In genomic region chr11:124174001-124174400, GRCh38 we compare ENCODE assay signal across 8 cellular contexts. TPM values are rescaled to one million over a fixed set of nuclear protein-coding genes. Genes with fewer than 3 reads are reported as not detected.
DNase-seq lines count a peak whose midpoint lies in the region; ATAC-seq and TF ChIP-seq lines count a peak whose summit lies in the region.

No MANE protein-coding gene starts in this region.

- no peak overlapping the region for H3K4me3 ChIP-seq in lower leg skin (ENCODE audit: low read depth, poor library complexity, severe bottlenecking)

- H3K9me3 Mint-ChIP-seq in HFFc6 (peaks cover 14% of the 10 kb centered on the region), glutamatergic neuron (ENCODE audit: unreplicated experiment) (peaks cover 2% of the 10 kb centered on the region)
- no peaks in the 10 kb centered on the region for H3K9me3 Mint-ChIP-seq in activated T-helper 2 cell treated with anti-CD3 and anti-CD28 coated beads, Interferon-gamma antibody, Interleukin-2, Interleukin-4, amounts not matched to agents 10 μg/mL and 5 μg/mL and 100 μg/mL, durations not matched to agents 14 hours and 24 hours and 36 hours
- no peaks in the 10 kb centered on the region for H3K9me3 Mint-ChIP-seq in activated CD4-positive, alpha-beta T cell treated with anti-CD3 and anti-CD28 coated beads, Interleukin-2, amount 10 ng/mL, durations not matched to agents 7 days and 5 days

- H3K4me1 Mint-ChIP-seq in HFFc6 (ENCODE audit: low read depth) (no peaks in the 10 kb centered on the region), glutamatergic neuron (ENCODE audit: low read depth, unreplicated experiment) (peaks cover 21% of the 10 kb centered on the region)
- no peaks in the 10 kb centered on the region for H3K4me1 Mint-ChIP-seq in activated T-helper 2 cell treated with anti-CD3 and anti-CD28 coated beads, Interferon-gamma antibody, Interleukin-2, Interleukin-4, amounts not matched to agents 10 μg/mL and 5 μg/mL and 100 μg/mL, durations not matched to agents 14 hours and 24 hours and 36 hours (ENCODE audit: low read depth)
- H3K4me1 Mint-ChIP-seq in activated CD4-positive, alpha-beta T cell treated with anti-CD3 and anti-CD28 coated beads, Interleukin-2, amount 10 ng/mL, durations not matched to agents 7 days and 5 days, result no peaks in the 10 kb centered on the region

- H3K36me3 Mint-ChIP-seq in HFFc6 (ENCODE audit: low read depth) (no peaks in the 10 kb centered on the region; the same call in 1 of the 2 replicates), glutamatergic neuron (ENCODE audit: unreplicated experiment) (peaks cover 4% of the 10 kb centered on the region)
- no peaks in the 10 kb centered on the region for H3K36me3 Mint-ChIP-seq in activated T-helper 2 cell treated with anti-CD3 and anti-CD28 coated beads, Interferon-gamma antibody, Interleukin-2, Interleukin-4, amounts not matched to agents 10 μg/mL and 5 μg/mL and 100 μg/mL, durations not matched to agents 14 hours and 24 hours and 36 hours (ENCODE audit: low read depth)
- no peaks in the 10 kb centered on the region for H3K36me3 Mint-ChIP-seq in activated CD4-positive, alpha-beta T cell treated with anti-CD3 and anti-CD28 coated beads, Interleukin-2, amount 10 ng/mL, durations not matched to agents 7 days and 5 days (ENCODE audit: low read depth)

- POLR2A ChIA-PET in activated CD4-positive, alpha-beta T cell treated with anti-CD3 and anti-CD28 coated beads, Interleukin-2, amount 10 ng/mL, durations not matched to agents 7 days and 5 days (lab: Charles Lee), result no interaction called here

- no peak for ATAC-seq in HG02623 (IDR thresholded peaks at IDR 0.05; ENCODE audit: unreplicated experiment)

- TF ChIP-seq CTCF in HFFc6 (IDR thresholded peaks at IDR 0.05) (no peak), glutamatergic neuron (IDR thresholded peaks at IDR 0.05; ENCODE audit: partially characterized antibody, unreplicated experiment) (no peak), lower leg skin (IDR thresholded peaks at IDR 0.05) (no peak)

- H3K27me3 Mint-ChIP-seq in HFFc6 (ENCODE audit: insufficient read depth) (no peaks in the 10 kb centered on the region), glutamatergic neuron (ENCODE audit: unreplicated experiment) (peaks cover 2% of the 10 kb centered on the region)
- H3K27me3 Mint-ChIP-seq in activated T-helper 2 cell treated with anti-CD3 and anti-CD28 coated beads, Interferon-gamma antibody, Interleukin-2, Interleukin-4, amounts not matched to agents 10 μg/mL and 5 μg/mL and 100 μg/mL, durations not matched to agents 14 hours and 24 hours and 36 hours (ENCODE audit: low read depth), result peaks cover 2% of the 10 kb centered on the region
- peaks cover 2% of the 10 kb centered on the region for H3K27me3 Mint-ChIP-seq in activated CD4-positive, alpha-beta T cell treated with anti-CD3 and anti-CD28 coated beads, Interleukin-2, amount 10 ng/mL, durations not matched to agents 7 days and 5 days

- H3K4me3 Mint-ChIP-seq in HFFc6 (no peak overlapping the region), glutamatergic neuron (ENCODE audit: unreplicated experiment) (peak overlapping the region; percentile 28)
- H3K4me3 Mint-ChIP-seq in activated T-helper 2 cell treated with anti-CD3 and anti-CD28 coated beads, Interferon-gamma antibody, Interleukin-2, Interleukin-4, amounts not matched to agents 10 μg/mL and 5 μg/mL and 100 μg/mL, durations not matched to agents 14 hours and 24 hours and 36 hours (ENCODE audit: low read depth), result no peak overlapping the region
- no peak overlapping the region for H3K4me3 Mint-ChIP-seq in activated CD4-positive, alpha-beta T cell treated with anti-CD3 and anti-CD28 coated beads, Interleukin-2, amount 10 ng/mL, durations not matched to agents 7 days and 5 days

- DNase-seq in A172 (ENCODE audit: low spot score) (peak; percentile 25), HFFc6 (peak; percentile 3), RPMI8226 (peak; percentile 20), glutamatergic neuron (no peak), lower leg skin (ENCODE audit: low spot score in 2 of 2) (no peak)
- DNase-seq in activated T-helper 2 cell treated with anti-CD3 and anti-CD28 coated beads, Interferon-gamma antibody, Interleukin-2, Interleukin-4, amounts not matched to agents 10 μg/mL and 5 μg/mL and 100 μg/mL, durations not matched to agents 14 hours and 24 hours and 36 hours (ENCODE audit: low spot score), result no peak
- no peak for DNase-seq in activated CD4-positive, alpha-beta T cell treated with anti-CD3 and anti-CD28 coated beads, Interleukin-2, amount 10 ng/mL, durations not matched to agents 7 days and 5 days

- intact Hi-C loops in lower leg skin (cut with DNase I; ENCODE audit: low total_unique reads), result no loop called here
- intact Hi-C loops in activated T-helper 2 cell treated with anti-CD3 and anti-CD28 coated beads, Interferon-gamma antibody, Interleukin-2, Interleukin-4, amounts not matched to agents 10 μg/mL and 5 μg/mL and 100 μg/mL, durations not matched to agents 14 hours and 24 hours and 36 hours (cut with micrococcal nuclease), result no loop called here

- no peak for TF ChIP-seq POLR2A in lower leg skin (IDR thresholded peaks at IDR 0.05)

- 37 to 42% methylated on average over 3 of the region's 3 CpGs for WGBS in lower leg skin, 2 donors

- CTCF ChIA-PET in activated CD4-positive, alpha-beta T cell treated with anti-CD3 and anti-CD28 coated beads, Interleukin-2, amount 10 ng/mL, durations not matched to agents 7 days and 5 days (lab: Charles Lee), result interaction anchor here (1.2 to 1.5 kb wide), 2 partner anchors 16 to 29 kb away, joined by 4 to 5 read pairs; no protein-coding TSS in a partner anchor

- H3K27ac Mint-ChIP-seq in HFFc6 (no peak overlapping the region), glutamatergic neuron (ENCODE audit: unreplicated experiment) (peak overlapping the region; percentile 69)
- no peak overlapping the region for H3K27ac Mint-ChIP-seq in activated T-helper 2 cell treated with anti-CD3 and anti-CD28 coated beads, Interferon-gamma antibody, Interleukin-2, Interleukin-4, amounts not matched to agents 10 μg/mL and 5 μg/mL and 100 μg/mL, durations not matched to agents 14 hours and 24 hours and 36 hours
- H3K27ac Mint-ChIP-seq in activated CD4-positive, alpha-beta T cell treated with anti-CD3 and anti-CD28 coated beads, Interleukin-2, amount 10 ng/mL, durations not matched to agents 7 days and 5 days, result no peak overlapping the region

RNA-seq across cellular contexts. Expression of gene OR10D3, which starts 9.1 kb away (rescaled TPM):
- not detected in 2 replicates for total RNA-seq in A172 (2014; rRNA removed; shearing (Covaris generic))
- total RNA-seq in HFFc6 (2021; fragmentation: NEBNext Ultra II Directional; extraction: Animal tissue kit (Norgen Biotek cat#: 25700)), result not detected
- total RNA-seq in glutamatergic neuron (ENCODE audit: unreplicated experiment) (0.29 TPM), lower leg skin (not detected)
- total RNA-seq in activated T-helper 2 cell treated with anti-CD3 and anti-CD28 coated beads, Interferon-gamma antibody, Interleukin-2, Interleukin-4, amounts not matched to agents 10 μg/mL and 5 μg/mL and 100 μg/mL, durations not matched to agents 14 hours and 24 hours and 36 hours, result not detected in 2 replicates
- total RNA-seq in activated CD4-positive, alpha-beta T cell treated with anti-CD3 and anti-CD28 coated beads, Interleukin-2, amount 10 ng/mL, durations not matched to agents 7 days and 5 days, result not detected

RNA-seq across cellular contexts. Expression of gene VWA5A, which starts 58.8 kb away (rescaled TPM):
- total RNA-seq in A172 (2014; rRNA removed; shearing (Covaris generic)), result 1.1 and 2.1 TPM in 2 replicates
- under 1 TPM in 1 of 6 experiments, not detected in 5; 0.14 TPM for total RNA-seq in HFFc6 (2021; fragmentation: NEBNext Ultra II Directional; extraction: Animal tissue kit (Norgen Biotek cat#: 25700))
- total RNA-seq in glutamatergic neuron (ENCODE audit: unreplicated experiment) (2.6 TPM), lower leg skin (10 to 100 TPM; 16.4 to 27.4 (median 24.0) TPM)
- total RNA-seq in activated T-helper 2 cell treated with anti-CD3 and anti-CD28 coated beads, Interferon-gamma antibody, Interleukin-2, Interleukin-4, amounts not matched to agents 10 μg/mL and 5 μg/mL and 100 μg/mL, durations not matched to agents 14 hours and 24 hours and 36 hours, result 4.6 TPM in 2 replicates
- 1 to 10 TPM; 6.7 to 6.8 TPM for total RNA-seq in activated CD4-positive, alpha-beta T cell treated with anti-CD3 and anti-CD28 coated beads, Interleukin-2, amount 10 ng/mL, durations not matched to agents 7 days and 5 days

Comparison
In these comparisons a context has a peak if more than half of its experiments do, and no peak if none do; other contexts are left out.
1. DNase-seq: peak in A172 (single experiment), HFFc6 (single experiment) and RPMI8226 (single experiment); none in glutamatergic neuron (single experiment), lower leg skin (0 of 2), activated T-helper 2 cell treated with anti-CD3 and anti-CD28 coated beads, Interferon-gamma antibody, Interleukin-2, Interleukin-4, amounts not matched to agents 10 μg/mL and 5 μg/mL and 100 μg/mL, durations not matched to agents 14 hours and 24 hours and 36 hours (single experiment) and activated CD4-positive, alpha-beta T cell treated with anti-CD3 and anti-CD28 coated beads, Interleukin-2, amount 10 ng/mL, durations not matched to agents 7 days and 5 days (single experiment).